ENCODE assay signal across 12 cellular contexts in the genomic region with DNA sequence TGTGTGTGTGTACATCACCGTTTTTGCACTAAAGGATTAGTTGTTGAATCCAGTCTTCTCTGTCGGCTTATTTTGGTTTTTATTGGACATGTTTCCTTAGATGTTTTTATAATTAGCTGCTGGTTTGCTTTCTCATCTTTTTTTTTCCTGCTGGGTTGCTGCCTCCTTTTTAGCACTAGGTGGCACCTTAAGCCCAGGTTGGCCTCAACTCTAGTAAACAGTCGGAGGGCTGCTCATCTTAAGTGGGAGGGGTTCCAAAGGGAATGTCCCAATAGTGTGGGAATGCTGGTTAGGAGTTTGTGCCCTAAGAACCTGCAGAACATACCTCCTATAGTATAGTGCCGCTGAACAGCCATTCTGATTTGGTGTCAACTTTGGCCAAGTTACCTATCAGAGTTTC.
DNase-seq lines count a peak whose midpoint lies in the region; ATAC-seq, FAIRE-seq and TF ChIP-seq lines count a peak whose summit lies in the region.
"Had no signal": no experiment of that assay in that cellular context is flagged by ENCODE, and none has a peak within 500 bp of the region (broad histone marks: within the 10 kb centered on the region; RNA-seq: fewer than 3 reads in every experiment).

No MANE protein-coding gene starts in this region.

- no peaks in the 10 kb centered on the region for H3K27me3 ChIP-seq in GM12878 (replicated peaks in 1 of 2; ENCODE audit: control insufficient read depth in 2 of 2, insufficient read depth in 2 of 2, low read length in 1 of 2)

- ATAC-seq in GM12878 = no peak
- ATAC-seq: effector memory CD8-positive, alpha-beta T cell; stimulated activated naive CD8-positive, alpha-beta T cell treated with anti-CD3 and anti-CD28 coated beads, Interleukin-15, amount 100 ng/mL, for 72 hours had no signal

- H3K4me3 Mint-ChIP-seq in Calu3 (ENCODE audit: low read depth, unreplicated experiment) = no peak overlapping the region
- H3K4me3 Mint-ChIP-seq: effector memory CD8-positive, alpha-beta T cell; stimulated activated naive CD8-positive, alpha-beta T cell treated with anti-CD3 and anti-CD28 coated beads, Interleukin-15, amount 100 ng/mL, for 72 hours had no signal

- H2AFZ ChIP-seq in GM12878 (ENCODE audit: control insufficient read depth, low read depth, low read length) = no peak overlapping the region

- no peaks in the 10 kb centered on the region for H3K27me3 Mint-ChIP-seq in Calu3 (ENCODE audit: unreplicated experiment)
- H3K27me3 Mint-ChIP-seq: effector memory CD8-positive, alpha-beta T cell; stimulated activated naive CD8-positive, alpha-beta T cell treated with anti-CD3 and anti-CD28 coated beads, Interleukin-15, amount 100 ng/mL, for 72 hours had no signal

- RAD21 ChIA-PET in GM12878 (lab: Charles Lee; ENCODE audit: unreplicated experiment) = no interaction called here

- H3K4me2 ChIP-seq in GM12878 (ENCODE audit: control insufficient read depth, insufficient read depth) = no peak overlapping the region

- in situ Hi-C loops in GM12878 (cut with MboI) = no loop called here

- no peak for FAIRE-seq in GM12878 (lab: Jason Lieb, UNC)
- FAIRE-seq: GM19239 had no signal

- H3K4me3 ChIP-seq in GM12878 = no peak overlapping the region

- CTCF ChIA-PET in Calu3 (lab: Charles Lee) (no interaction called here), GM12878 (lab: Yijun Ruan, JAX) (no interaction called here)

- H3K36me3 ChIP-seq in GM12878 (ENCODE audit: control insufficient read depth in 2 of 2, insufficient read depth in 2 of 2, low read length in 1 of 2) = no peaks in the 10 kb centered on the region

- DNase-seq in Calu3 (peak; percentile 13), GM12878 (ENCODE audit: low read depth, low spot score) (no peak), kidney tubule cell (ENCODE audit: low spot score) (peak; percentile 23), hepatic stellate cell (ENCODE audit: low spot score) (no peak), DMS153 treated with DMSO at 0.1 percent for 48 hours (lab: John Stamatoyannopoulos, UW; ENCODE audit: unreplicated experiment) (no peak), KG1 (lab: John Stamatoyannopoulos, UW) (no peak), retina (no peak)
- DNase-seq: effector memory CD8-positive, alpha-beta T cell; NCI-H1694 treated with DMSO at 0.1 percent for 48 hours; stimulated activated naive CD8-positive, alpha-beta T cell treated with anti-CD3 and anti-CD28 coated beads, Interleukin-15, amount 100 ng/mL, for 72 hours had no signal

- H3K27ac ChIP-seq in GM12878 (ENCODE audit: control insufficient read depth, insufficient read depth) = no peak overlapping the region

- TF ChIP-seq CTCF in Calu3 (IDR thresholded peaks at IDR 0.05; ENCODE audit: unreplicated experiment) (peak; percentile 60), LNCAP (IDR thresholded peaks at IDR 0.05) (peak; percentile 76), GM12878 (IDR thresholded peaks at IDR 0.05 in 2 of 3, conservative IDR thresholded peaks at IDR 0.05 in 1 of 3; ENCODE audit: control insufficient read depth in 2 of 3, extremely low read depth in 1 of 3, insufficient read depth in 1 of 3, low read depth in 3 of 3, low read length in 3 of 3) (no peak)

- TF ChIP-seq EP300 in GM12878 (IDR thresholded peaks at IDR 0.05; ENCODE audit: borderline replicate concordance in 1 of 2, control insufficient read depth in 1 of 2, low read depth in 2 of 2, low read length in 2 of 2) = no peak

- BruUV-seq in Calu3 (replicated peaks; lab: Mats Ljungman, UMichigan) (no TSS peak), GM12878 (replicated peaks; lab: Mats Ljungman, UMichigan) (no TSS peak)

- SMC1A ChIA-PET in GM12878 (lab: Charles Lee; ENCODE audit: uncharacterized antibody, unreplicated experiment) = no interaction called here

- H3K9me3 ChIP-seq in GM12878 (replicated peaks; ENCODE audit: control insufficient read depth, insufficient read depth, low read length) = no peaks in the 10 kb centered on the region; the same call in 2 of the 3 replicates

- WGBS in GM12878 (ENCODE audit: insufficient coverage, insufficient replicate concordance, low lambda C conversion rate, missing lambda C conversion rate) = 22% methylated on average over 4 of the region's 4 CpGs

- H3K79me2 ChIP-seq in GM12878 (ENCODE audit: control insufficient read depth, insufficient read depth, low read length) = no peaks in the 10 kb centered on the region

- TF ChIP-seq RAD21 in GM12878 (IDR thresholded peaks at IDR 0.05; ENCODE audit: insufficient read depth, low read depth, low read length) = 0 out of 2 replicates have a peak, but pooled peaks have one; percentile 3

- no peak overlapping the region for H3K27ac Mint-ChIP-seq in Calu3 (ENCODE audit: unreplicated experiment)
- H3K27ac Mint-ChIP-seq: effector memory CD8-positive, alpha-beta T cell had no signal

- TF ChIP-seq POLR2A in GM12878 (IDR thresholded peaks at IDR 0.05; ENCODE audit: low read depth, low read length) = no peak

- H3K4me1 ChIP-seq in GM12878 (ENCODE audit: control insufficient read depth, insufficient read depth, low read length) = no peaks in the 10 kb centered on the region

- H3K36me3 Mint-ChIP-seq in Calu3 (ENCODE audit: insufficient read depth, unreplicated experiment) = no peaks in the 10 kb centered on the region

- no peak overlapping the region for H3K9ac ChIP-seq in GM12878 (ENCODE audit: control insufficient read depth, insufficient read depth, low read length)

- H3K9me3 Mint-ChIP-seq in Calu3 (ENCODE audit: low read depth, unreplicated experiment) = no peaks in the 10 kb centered on the region

- H3K4me1 Mint-ChIP-seq in Calu3 (ENCODE audit: low read depth, unreplicated experiment) = no peaks in the 10 kb centered on the region
- H3K4me1 Mint-ChIP-seq: stimulated activated naive CD8-positive, alpha-beta T cell treated with anti-CD3 and anti-CD28 coated beads, Interleukin-15, amount 100 ng/mL, for 72 hours had no signal

- POLR2A ChIA-PET in GM12878 (lab: Charles Lee) = no interaction called here

- no peaks in the 10 kb centered on the region for H4K20me1 ChIP-seq in GM12878 (ENCODE audit: control insufficient read depth, insufficient read depth)

- intact Hi-C loops in Calu3 (cut with micrococcal nuclease; ENCODE audit: unreplicated experiment) (loop anchor here (2.0 to 5.0 kb wide), 3 partner anchors 105 to 328 kb away; no protein-coding TSS in a partner anchor), GM12878 (cut with micrococcal nuclease; ENCODE audit: unreplicated experiment) (no loop called here)

TF ChIP-seq in GM12878, 131 proteins besides CTCF, POLR2A, EP300 and RAD21:
- no peak for TF ChIP-seq SIN3A (IDR thresholded peaks at IDR 0.05; ENCODE audit: low read depth, low read length)
- no peak for TF ChIP-seq KLF5 (IDR thresholded peaks at IDR 0.05; ENCODE audit: partially characterized antibody)
- no peak for TF ChIP-seq SPI1 (IDR thresholded peaks at IDR 0.05; ENCODE audit: borderline replicate concordance, insufficient read depth, low read depth, low read length)
- TF ChIP-seq POLR2AphosphoS2 (IDR thresholded peaks at IDR 0.05; ENCODE audit: low read depth, low read length) = no peak
- TF ChIP-seq, protein P1, sequence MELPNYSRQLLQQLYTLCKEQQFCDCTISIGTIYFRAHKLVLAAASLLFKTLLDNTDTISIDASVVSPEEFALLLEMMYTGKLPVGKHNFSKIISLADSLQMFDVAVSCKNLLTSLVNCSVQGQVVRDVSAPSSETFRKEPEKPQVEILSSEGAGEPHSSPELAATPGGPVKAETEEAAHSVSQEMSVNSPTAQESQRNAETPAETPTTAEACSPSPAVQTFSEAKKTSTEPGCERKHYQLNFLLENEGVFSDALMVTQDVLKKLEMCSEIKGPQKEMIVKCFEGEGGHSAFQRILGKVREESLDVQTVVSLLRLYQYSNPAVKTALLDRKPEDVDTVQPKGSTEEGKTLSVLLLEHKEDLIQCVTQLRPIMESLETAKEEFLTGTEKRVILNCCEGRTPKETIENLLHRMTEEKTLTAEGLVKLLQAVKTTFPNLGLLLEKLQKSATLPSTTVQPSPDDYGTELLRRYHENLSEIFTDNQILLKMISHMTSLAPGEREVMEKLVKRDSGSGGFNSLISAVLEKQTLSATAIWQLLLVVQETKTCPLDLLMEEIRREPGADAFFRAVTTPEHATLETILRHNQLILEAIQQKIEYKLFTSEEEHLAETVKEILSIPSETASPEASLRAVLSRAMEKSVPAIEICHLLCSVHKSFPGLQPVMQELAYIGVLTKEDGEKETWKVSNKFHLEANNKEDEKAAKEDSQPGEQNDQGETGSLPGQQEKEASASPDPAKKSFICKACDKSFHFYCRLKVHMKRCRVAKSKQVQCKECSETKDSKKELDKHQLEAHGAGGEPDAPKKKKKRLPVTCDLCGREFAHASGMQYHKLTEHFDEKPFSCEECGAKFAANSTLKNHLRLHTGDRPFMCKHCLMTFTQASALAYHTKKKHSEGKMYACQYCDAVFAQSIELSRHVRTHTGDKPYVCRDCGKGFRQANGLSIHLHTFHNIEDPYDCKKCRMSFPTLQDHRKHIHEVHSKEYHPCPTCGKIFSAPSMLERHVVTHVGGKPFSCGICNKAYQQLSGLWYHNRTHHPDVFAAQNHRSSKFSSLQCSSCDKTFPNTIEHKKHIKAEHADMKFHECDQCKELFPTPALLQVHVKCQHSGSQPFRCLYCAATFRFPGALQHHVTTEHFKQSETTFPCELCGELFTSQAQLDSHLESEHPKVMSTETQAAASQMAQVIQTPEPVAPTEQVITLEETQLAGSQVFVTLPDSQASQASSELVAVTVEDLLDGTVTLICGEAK (IDR thresholded peaks at IDR 0.05; ENCODE audit: borderline replicate concordance) = no peak
- TF ChIP-seq NKRF (conservative IDR thresholded peaks at IDR 0.05) = no peak
TF ChIP-seq in GM12878: peak in this region for 0.

Comparison
In these comparisons a context has a peak if more than half of its experiments do, and no peak if none do; other contexts are left out.
1. DNase-seq: peak in Calu3 (single experiment) and kidney tubule cell (single experiment); none in GM12878 (single experiment), hepatic stellate cell (single experiment), DMS153 treated with DMSO at 0.1 percent for 48 hours (single experiment), KG1 (single experiment) and retina (single experiment).
2. CTCF ChIP-seq: peak in Calu3 (single experiment) and LNCAP (single experiment); none in GM12878 (0 of 3).